17 cellular contexts compared by ENCODE assay signal in genomic region chr17:45367216-45367615, GRCh38. TPM values are rescaled to one million over a fixed set of nuclear protein-coding genes. Genes with fewer than 3 reads are reported as not detected.
DNase-seq lines count a peak whose midpoint lies in the region; ATAC-seq and TF ChIP-seq lines count a peak whose summit lies in the region.
"Had no signal": no experiment of that assay in that cellular context is flagged by ENCODE, and none has a peak within 500 bp of the region (broad histone marks: within the 10 kb centered on the region; RNA-seq: fewer than 3 reads in every experiment).

No MANE protein-coding gene starts in this region.

- peaks cover 8% of the 10 kb centered on the region for H3K4me1 Mint-ChIP-seq in activated B cell treated with CpG ODN at 0.5 μM for 24 hours

- H3K4me3 ChIP-seq in mesenchymal stem cell (ENCODE audit: insufficient read depth in 1 of 2, low read depth in 1 of 2, low read length in 2 of 2): no peak overlapping the region
- H3K4me3 ChIP-seq in suprapubic skin: no peak overlapping the region
- H3K4me3 ChIP-seq in heart left ventricle: no peak overlapping the region
- H3K4me3 ChIP-seq: BLaER1 treated with 17β-estradiol and CSF1 and Interleukin-3, amounts not matched to agents 10 nM and 100 nM; SJSA1 had no signal

- no peaks in the 10 kb centered on the region for H3K36me3 Mint-ChIP-seq in activated B cell treated with CpG ODN at 0.5 μM for 24 hours (ENCODE audit: low read depth)
- H3K36me3 Mint-ChIP-seq: CD8-positive, alpha-beta memory T cell had no signal

- no peak overlapping the region for H3K4ac ChIP-seq in mesenchymal stem cell (ENCODE audit: low read depth in 1 of 2, low read length in 2 of 2)

- peaks cover 31% of the 10 kb centered on the region for H3K27me3 Mint-ChIP-seq in activated B cell treated with CpG ODN at 0.5 μM for 24 hours

- H3K4me2 ChIP-seq in mesenchymal stem cell (ENCODE audit: low read length, poor library complexity, severe bottlenecking): no peak overlapping the region

- no peak overlapping the region for H3K14ac ChIP-seq in mesenchymal stem cell (ENCODE audit: low read length in 2 of 2)

- H2BK12ac ChIP-seq in mesenchymal stem cell (ENCODE audit: low read length in 2 of 2): peak overlapping the region in 1 of 2 experiments; percentile 51

- peak overlapping the region; percentile 19 for H4K91ac ChIP-seq in mesenchymal stem cell (ENCODE audit: low read length)

- H2BK5ac ChIP-seq in mesenchymal stem cell (ENCODE audit: low read depth, low read length, poor library complexity, severe bottlenecking): no peak overlapping the region

- peak overlapping the region in 1 of 2 experiments; percentile 11 for H3K18ac ChIP-seq in mesenchymal stem cell (ENCODE audit: low read depth in 1 of 2, low read length in 2 of 2)

- no peak for TF ChIP-seq CTCF in activated B cell treated with CpG ODN at 0.5 μM for 24 hours (IDR thresholded peaks at IDR 0.05)
- TF ChIP-seq CTCF in suprapubic skin (IDR thresholded peaks at IDR 0.05): no peak
- no peak for TF ChIP-seq CTCF in heart left ventricle (IDR thresholded peaks at IDR 0.05)

- no peak overlapping the region for H3K4me3 Mint-ChIP-seq in activated B cell treated with CpG ODN at 0.5 μM for 24 hours
- H3K4me3 Mint-ChIP-seq: CD8-positive, alpha-beta memory T cell had no signal

- H3K9me3 Mint-ChIP-seq in activated B cell treated with CpG ODN at 0.5 μM for 24 hours: peaks cover 9% of the 10 kb centered on the region
- H3K9me3 Mint-ChIP-seq: CD8-positive, alpha-beta memory T cell had no signal

- CTCF ChIA-PET in activated B cell treated with CpG ODN at 0.5 μM for 24 hours (lab: Charles Lee): no interaction called here

- H3K23ac ChIP-seq in mesenchymal stem cell (ENCODE audit: low read length in 2 of 2): peak overlapping the region in 1 of 2 experiments; percentile 14

- H4K8ac ChIP-seq in mesenchymal stem cell (ENCODE audit: low read length): no peak overlapping the region

- peak; percentile 37 for DNase-seq in activated CD8-positive, alpha-beta memory T cell treated with anti-CD3 and anti-CD28 coated beads, Interleukin-2, amount 50 U/mL, for 48 hours
- DNase-seq in activated CD8-positive, alpha-beta memory T cell treated with anti-CD3 and anti-CD28 coated beads, Interleukin-2, amount 50 U/mL, for 4 hours: no peak
- peak; percentile 1 for DNase-seq in activated B cell treated with CpG ODN at 0.5 μM for 24 hours
- no peak for DNase-seq in mesenchymal stem cell
- peak; percentile 49 to 52 for DNase-seq in suprapubic skin (ENCODE audit: low spot score in 2 of 2)
- DNase-seq in heart left ventricle: no peak
- DNase-seq in glomerular visceral epithelial cell (ENCODE audit: extremely low spot score): no peak
- DNase-seq: CD8-positive, alpha-beta memory T cell; DMS 273 treated with DMSO at 0.1 percent for 48 hours; GF-D8; GOT3; NCI-H187 treated with DMSO at 0.1 percent for 48 hours; NK-92 treated with Interleukin-12 subunit alpha and Interleukin-12 subunit beta, amount 100 ng/mL, for 24 hours; RPMI8226 had no signal

- H3K9ac ChIP-seq in mesenchymal stem cell (ENCODE audit: low read length): no peak overlapping the region

- H2BK120ac ChIP-seq in mesenchymal stem cell (ENCODE audit: low read depth, low read length): no peak overlapping the region

- no peak overlapping the region for H2AFZ ChIP-seq in mesenchymal stem cell (ENCODE audit: low read depth, low read length)

- intact Hi-C loops in activated B cell treated with CpG ODN at 0.5 μM for 24 hours (cut with micrococcal nuclease) (no loop called here), heart left ventricle (cut with DNase I) (loop anchor here in 1 of 10 donors (5.0 kb wide), 1 partner anchor 40 kb away; no protein-coding TSS in a partner anchor)

- no peak overlapping the region for H3K27ac ChIP-seq in mesenchymal stem cell (ENCODE audit: low read length, poor library complexity, severe bottlenecking)
- no peak overlapping the region for H3K27ac ChIP-seq in suprapubic skin
- no peak overlapping the region for H3K27ac ChIP-seq in heart left ventricle
- H3K27ac ChIP-seq: BLaER1 treated with 17β-estradiol and CSF1 and Interleukin-3, amounts not matched to agents 10 nM and 100 nM had no signal

- ATAC-seq in activated B cell treated with CpG ODN at 0.5 μM for 24 hours (ENCODE audit: low read depth): no peak
- no peak for ATAC-seq in heart left ventricle
- no peak for ATAC-seq in GM18502 (IDR thresholded peaks at IDR 0.05; ENCODE audit: poor library complexity, unreplicated experiment)

- no peak overlapping the region for H3K27ac Mint-ChIP-seq in activated B cell treated with CpG ODN at 0.5 μM for 24 hours
- H3K27ac Mint-ChIP-seq: CD8-positive, alpha-beta memory T cell had no signal

- 97% methylated on average over 7 of the region's 7 CpGs for WGBS in mesenchymal stem cell
- WGBS in suprapubic skin: 96% methylated on average over 5 of the region's 7 CpGs
- 88 to 97% (median 95%) methylated on average over 6 to 7 of the region's 7 CpGs for whole genome bisulfite sequencing in heart left ventricle, 4 donors

- H2AK5ac ChIP-seq in mesenchymal stem cell (ENCODE audit: low read length, severe bottlenecking): peak overlapping the region; percentile 87

- peaks cover 0 to 8% of the 10 kb centered on the region in 2 experiments for H3K27me3 ChIP-seq in mesenchymal stem cell (ENCODE audit: control insufficient read depth in 1 of 2, insufficient read depth in 1 of 2, low read length in 2 of 2)
- H3K27me3 ChIP-seq in suprapubic skin: no peaks in the 10 kb centered on the region
- no peaks in the 10 kb centered on the region for H3K27me3 ChIP-seq in heart left ventricle
- H3K27me3 ChIP-seq: SJSA1 had no signal

- no peaks in the 10 kb centered on the region for H3K9me3 ChIP-seq in mesenchymal stem cell (ENCODE audit: control insufficient read depth, low read length)
- H3K9me3 ChIP-seq in suprapubic skin: no peaks in the 10 kb centered on the region
- no peaks in the 10 kb centered on the region for H3K9me3 ChIP-seq in heart left ventricle
- H3K9me3 ChIP-seq: SJSA1 had no signal

- POLR2A ChIA-PET in activated B cell treated with CpG ODN at 0.5 μM for 24 hours (lab: Charles Lee): no interaction called here

- peak overlapping the region; percentile 95 for H2BK15ac ChIP-seq in mesenchymal stem cell (ENCODE audit: low read depth, poor library complexity, severe bottlenecking)

- TF ChIP-seq EP300 in suprapubic skin (IDR thresholded peaks at IDR 0.05): no peak

- no peak for TF ChIP-seq POLR2A in suprapubic skin (IDR thresholded peaks at IDR 0.05)
- TF ChIP-seq POLR2A in heart left ventricle (IDR thresholded peaks at IDR 0.05): no peak

- no peaks in the 10 kb centered on the region for H3K79me1 ChIP-seq in mesenchymal stem cell (replicated peaks; ENCODE audit: low read length, poor library complexity, severe bottlenecking)

- H3K36me3 ChIP-seq in mesenchymal stem cell (ENCODE audit: control insufficient read depth in 1 of 2, insufficient read depth in 2 of 2, low read depth in 1 of 2, low read length in 2 of 2): no peaks in the 10 kb centered on the region
- no peaks in the 10 kb centered on the region for H3K36me3 ChIP-seq in suprapubic skin
- no peaks in the 10 kb centered on the region for H3K36me3 ChIP-seq in heart left ventricle
- H3K36me3 ChIP-seq: BLaER1 treated with 17β-estradiol and CSF1 and Interleukin-3, amounts not matched to agents 10 nM and 100 nM; SJSA1 had no signal

- H3K4me1 ChIP-seq in mesenchymal stem cell (ENCODE audit: control insufficient read depth, insufficient read depth, low read depth, low read length) (peaks cover 19% of the 10 kb centered on the region), suprapubic skin (peaks cover 20% of the 10 kb centered on the region), heart left ventricle (peaks cover 0 to 19% (median 10%) of the 10 kb centered on the region in 12 donors)

RNA-seq across cellular contexts. Expression of gene MAP3K14, which starts 50.4 kb away (rescaled TPM):
- 81.2 and 88.6 TPM in 2 replicates for total RNA-seq in activated B cell treated with CpG ODN at 0.5 μM for 24 hours
- 1.1 TPM for polyA plus RNA-seq in mesenchymal stem cell (2013, experiment 1 of 2)
- polyA plus RNA-seq in mesenchymal stem cell (2013, experiment 2 of 2): 1.4 TPM
- 10 to 100 TPM in 3 of 4 donors, 1 to 10 TPM in 1; 9.6 to 14.4 (median 11.9) TPM for total RNA-seq in suprapubic skin
- total RNA-seq in heart left ventricle: 10 to 100 TPM in 8 of 9 donors, 1 to 10 TPM in 1; 9.9 to 21.9 (median 12.7) TPM
- 10 to 100 TPM in 1 of 2 donors, 1 to 10 TPM in 1; 9.0 to 11.2 TPM for polyA plus RNA-seq in heart left ventricle

Comparison
In these comparisons a context has a peak if more than half of its experiments do, and no peak if none do; other contexts are left out.
1. DNase-seq: peak in activated CD8-positive, alpha-beta memory T cell treated with anti-CD3 and anti-CD28 coated beads, Interleukin-2, amount 50 U/mL, for 48 hours (single experiment), activated B cell treated with CpG ODN at 0.5 μM for 24 hours (single experiment) and suprapubic skin (2 of 2); none in activated CD8-positive, alpha-beta memory T cell treated with anti-CD3 and anti-CD28 coated beads, Interleukin-2, amount 50 U/mL, for 4 hours (single experiment), mesenchymal stem cell (single experiment), heart left ventricle (0 of 5) and glomerular visceral epithelial cell (single experiment).